Comparison of ENCODE assay signal across 9 cellular contexts in the genomic region with DNA sequence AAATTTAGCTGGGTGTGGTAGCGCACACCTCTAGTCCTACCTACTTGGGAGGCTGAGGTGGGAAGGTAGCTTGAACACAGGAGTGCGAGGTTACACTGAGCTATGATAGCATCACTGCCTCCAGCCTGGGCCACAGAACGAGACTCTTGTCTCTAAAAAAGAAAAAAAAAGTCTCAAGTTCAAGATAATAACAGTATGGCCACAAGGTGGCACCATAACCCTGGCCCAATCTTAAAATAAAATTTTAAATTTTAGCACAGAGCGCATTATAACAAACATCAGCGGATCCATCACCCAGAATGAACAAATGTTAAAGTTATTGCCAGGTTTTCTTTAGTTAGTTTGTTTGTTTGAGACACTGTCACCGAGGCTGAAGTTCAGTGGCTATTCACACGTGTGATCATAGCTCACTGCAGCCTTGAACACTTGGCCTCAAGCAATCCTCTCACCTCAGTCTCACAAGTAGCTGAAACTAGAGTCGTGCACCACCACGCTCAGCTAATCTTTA. TPM values are rescaled to one million over a fixed set of nuclear protein-coding genes. Genes with fewer than 3 reads are reported as not detected.
DNase-seq lines count a peak whose midpoint lies in the region; ATAC-seq and TF ChIP-seq lines count a peak whose summit lies in the region.
"Had no signal": no experiment of that assay in that cellular context is flagged by ENCODE, and none has a peak within 500 bp of the region (broad histone marks: within the 10 kb centered on the region; RNA-seq: fewer than 3 reads in every experiment).

No MANE protein-coding gene starts in this region.

- no peak for DNase-seq in Caco-2
- no peak for DNase-seq in HFF-Myc (ENCODE audit: extremely low read depth, low read depth)
- no peak for DNase-seq in dorsolateral prefrontal cortex
- DNase-seq in osteocyte (ENCODE audit: extremely low spot score, unreplicated experiment) = no peak
- DNase-seq in mucosa of gallbladder (ENCODE audit: low spot score) = no peak
- no peak for DNase-seq in stimulated activated effector memory CD8-positive, alpha-beta T cell treated with anti-CD3 and anti-CD28 coated beads, Interleukin-12 subunit alpha, Interleukin-12 subunit beta, amount 100 ng/mL, for 72 hours (ENCODE audit: low spot score in 2 of 2)
- DNase-seq in DMS153 treated with DMSO at 0.1 percent for 48 hours (lab: John Stamatoyannopoulos, UW; ENCODE audit: unreplicated experiment) = no peak

- peaks cover 2% of the 10 kb centered on the region for H3K36me3 Mint-ChIP-seq in Caco-2 (ENCODE audit: insufficient read depth, unreplicated experiment)
- H3K36me3 Mint-ChIP-seq in osteocyte (ENCODE audit: unreplicated experiment) = peaks cover 5% of the 10 kb centered on the region
- peaks cover 10% of the 10 kb centered on the region for H3K36me3 Mint-ChIP-seq in stimulated activated effector memory CD8-positive, alpha-beta T cell treated with anti-CD3 and anti-CD28 coated beads, Interleukin-12 subunit alpha, Interleukin-12 subunit beta, amount 100 ng/mL, for 72 hours

- peak; percentile 52 to 65 for TF ChIP-seq CTCF in Caco-2 (IDR thresholded peaks at IDR 0.05; ENCODE audit: insufficient read depth in 1 of 2, low read depth in 1 of 2, low read length in 1 of 2, severe bottlenecking in 1 of 2, unreplicated experiment in 1 of 2)
- peak; percentile 60 for TF ChIP-seq CTCF in HFF-Myc (IDR thresholded peaks at IDR 0.05; ENCODE audit: low read depth, low read length, missing control alignments)
- peak; percentile 62 to 94 (median 81) for TF ChIP-seq CTCF in dorsolateral prefrontal cortex (IDR thresholded peaks at IDR 0.05 in 54 of 56, conservative IDR thresholded peaks at IDR 0.05 in 2 of 56; ENCODE audit: low read depth in 1 of 56, partially characterized antibody in 56 of 56)
- peak; percentile 77 for TF ChIP-seq CTCF in osteocyte (IDR thresholded peaks at IDR 0.05)

- intact Hi-C loops in Caco-2 (cut with micrococcal nuclease; ENCODE audit: unreplicated experiment) = loop anchor here (1.0 kb wide), 1 partner anchor 43 kb away; no protein-coding TSS in a partner anchor
- intact Hi-C loops in dorsolateral prefrontal cortex (cut with DNase I) = loop anchor here in 1 of 2 donors (5.0 kb wide), 1 partner anchor 41 kb away; no protein-coding TSS in a partner anchor

- no peak overlapping the region for H3K27ac ChIP-seq in dorsolateral prefrontal cortex

- H3K9me3 ChIP-seq in Caco-2 = no peaks in the 10 kb centered on the region

- H3K27me3 ChIP-seq in Caco-2 (replicated peaks; ENCODE audit: control insufficient read depth, insufficient read depth, low read length) (no peaks in the 10 kb centered on the region; the same call in 1 of the 2 replicates), dorsolateral prefrontal cortex (peaks cover 0 to 32% (median 17%) of the 10 kb centered on the region in 45 donors)

- CTCF ChIA-PET in Caco-2 (lab: Charles Lee) = interaction anchor here (0.6 to 3.4 kb wide), 6 partner anchors 8 to 298 kb away, joined by 3 to 36 read pairs (median 4); no protein-coding TSS in a partner anchor

- no peak overlapping the region for H3K4me3 Mint-ChIP-seq in Caco-2 (ENCODE audit: unreplicated experiment)
- H3K4me3 Mint-ChIP-seq in osteocyte (ENCODE audit: unreplicated experiment) = no peak overlapping the region
- no peak overlapping the region for H3K4me3 Mint-ChIP-seq in stimulated activated effector memory CD8-positive, alpha-beta T cell treated with anti-CD3 and anti-CD28 coated beads, Interleukin-12 subunit alpha, Interleukin-12 subunit beta, amount 100 ng/mL, for 72 hours

- no peak overlapping the region for H3K4me3 ChIP-seq in Caco-2 (ENCODE audit: low read depth, low read length)
- H3K4me3 ChIP-seq in HFF-Myc (replicated peaks; ENCODE audit: low read depth, low read length) = no peak overlapping the region
- no peak overlapping the region for H3K4me3 ChIP-seq in dorsolateral prefrontal cortex

- H3K4me1 Mint-ChIP-seq in Caco-2 (ENCODE audit: low read depth, unreplicated experiment) = peaks cover 6% of the 10 kb centered on the region
- peaks cover 14% of the 10 kb centered on the region for H3K4me1 Mint-ChIP-seq in osteocyte (ENCODE audit: unreplicated experiment)
- peaks cover 28% of the 10 kb centered on the region for H3K4me1 Mint-ChIP-seq in stimulated activated effector memory CD8-positive, alpha-beta T cell treated with anti-CD3 and anti-CD28 coated beads, Interleukin-12 subunit alpha, Interleukin-12 subunit beta, amount 100 ng/mL, for 72 hours

- POLR2A ChIA-PET in Caco-2 (lab: Charles Lee) = no interaction called here

- H3K9me3 Mint-ChIP-seq in Caco-2 (ENCODE audit: unreplicated experiment) (no peaks in the 10 kb centered on the region), osteocyte (ENCODE audit: unreplicated experiment) (no peaks in the 10 kb centered on the region)
- H3K9me3 Mint-ChIP-seq in stimulated activated effector memory CD8-positive, alpha-beta T cell treated with anti-CD3 and anti-CD28 coated beads, Interleukin-12 subunit alpha, Interleukin-12 subunit beta, amount 100 ng/mL, for 72 hours = no peaks in the 10 kb centered on the region

- 0 out of 3 replicates have a peak, but pooled peaks have one; percentile 9 for ATAC-seq in SK-N-SH treated with all-trans-retinoic acid at 6 μM for 48 hours
- no peak for ATAC-seq in stimulated activated effector memory CD8-positive, alpha-beta T cell treated with anti-CD3 and anti-CD28 coated beads, Interleukin-12 subunit alpha, Interleukin-12 subunit beta, amount 100 ng/mL, for 72 hours

- H3K27ac Mint-ChIP-seq in Caco-2 (ENCODE audit: unreplicated experiment) (no peak overlapping the region), osteocyte (ENCODE audit: unreplicated experiment) (no peak overlapping the region)
- H3K27ac Mint-ChIP-seq in stimulated activated effector memory CD8-positive, alpha-beta T cell treated with anti-CD3 and anti-CD28 coated beads, Interleukin-12 subunit alpha, Interleukin-12 subunit beta, amount 100 ng/mL, for 72 hours = no peak overlapping the region

- H3K27me3 Mint-ChIP-seq in Caco-2 (ENCODE audit: insufficient read depth, unreplicated experiment) (peaks cover 11% of the 10 kb centered on the region), osteocyte (ENCODE audit: unreplicated experiment) (peaks cover 27% of the 10 kb centered on the region)

- no TSS peak for BruUV-seq in Caco-2 (replicated peaks; lab: Mats Ljungman, UMichigan)

- H3K36me3 ChIP-seq in Caco-2 (ENCODE audit: control insufficient read depth, insufficient read depth, low read length) = no peaks in the 10 kb centered on the region

- no peaks in the 10 kb centered on the region for H3K4me1 ChIP-seq in Caco-2

TF ChIP-seq in SK-N-SH treated with all-trans-retinoic acid at 6 μM for 48 hours, 23 proteins besides CTCF, POLR2A, EP300 and RAD21:
- TF ChIP-seq ZNF8 (CRISPR knock-in tag; IDR thresholded peaks at IDR 0.05) (no peak), ZNF565 (CRISPR knock-in tag; conservative IDR thresholded peaks at IDR 0.05; ENCODE audit: low read depth) (no peak), ZFP3 (CRISPR knock-in tag; IDR thresholded peaks at IDR 0.05) (no peak), RARB (CRISPR knock-in tag; IDR thresholded peaks at IDR 0.05) (no peak), GLIS3 (CRISPR knock-in tag; IDR thresholded peaks at IDR 0.05) (no peak), ZC3H10 (CRISPR knock-in tag; IDR thresholded peaks at IDR 0.05) (no peak), TOX (CRISPR knock-in tag; IDR thresholded peaks at IDR 0.05; ENCODE audit: borderline replicate concordance) (no peak), ZFP30 (CRISPR knock-in tag; IDR thresholded peaks at IDR 0.05) (no peak), ARNTL (CRISPR knock-in tag; IDR thresholded peaks at IDR 0.05; ENCODE audit: borderline replicate concordance, low read depth) (no peak), PPARA (CRISPR knock-in tag; IDR thresholded peaks at IDR 0.05; ENCODE audit: borderline replicate concordance) (no peak), ESRRG (CRISPR knock-in tag; IDR thresholded peaks at IDR 0.05) (no peak), BACH2 (CRISPR knock-in tag; IDR thresholded peaks at IDR 0.05; ENCODE audit: borderline replicate concordance) (no peak), CSDC2 (CRISPR knock-in tag; IDR thresholded peaks at IDR 0.05) (no peak)
- TF ChIP-seq, protein P1, sequence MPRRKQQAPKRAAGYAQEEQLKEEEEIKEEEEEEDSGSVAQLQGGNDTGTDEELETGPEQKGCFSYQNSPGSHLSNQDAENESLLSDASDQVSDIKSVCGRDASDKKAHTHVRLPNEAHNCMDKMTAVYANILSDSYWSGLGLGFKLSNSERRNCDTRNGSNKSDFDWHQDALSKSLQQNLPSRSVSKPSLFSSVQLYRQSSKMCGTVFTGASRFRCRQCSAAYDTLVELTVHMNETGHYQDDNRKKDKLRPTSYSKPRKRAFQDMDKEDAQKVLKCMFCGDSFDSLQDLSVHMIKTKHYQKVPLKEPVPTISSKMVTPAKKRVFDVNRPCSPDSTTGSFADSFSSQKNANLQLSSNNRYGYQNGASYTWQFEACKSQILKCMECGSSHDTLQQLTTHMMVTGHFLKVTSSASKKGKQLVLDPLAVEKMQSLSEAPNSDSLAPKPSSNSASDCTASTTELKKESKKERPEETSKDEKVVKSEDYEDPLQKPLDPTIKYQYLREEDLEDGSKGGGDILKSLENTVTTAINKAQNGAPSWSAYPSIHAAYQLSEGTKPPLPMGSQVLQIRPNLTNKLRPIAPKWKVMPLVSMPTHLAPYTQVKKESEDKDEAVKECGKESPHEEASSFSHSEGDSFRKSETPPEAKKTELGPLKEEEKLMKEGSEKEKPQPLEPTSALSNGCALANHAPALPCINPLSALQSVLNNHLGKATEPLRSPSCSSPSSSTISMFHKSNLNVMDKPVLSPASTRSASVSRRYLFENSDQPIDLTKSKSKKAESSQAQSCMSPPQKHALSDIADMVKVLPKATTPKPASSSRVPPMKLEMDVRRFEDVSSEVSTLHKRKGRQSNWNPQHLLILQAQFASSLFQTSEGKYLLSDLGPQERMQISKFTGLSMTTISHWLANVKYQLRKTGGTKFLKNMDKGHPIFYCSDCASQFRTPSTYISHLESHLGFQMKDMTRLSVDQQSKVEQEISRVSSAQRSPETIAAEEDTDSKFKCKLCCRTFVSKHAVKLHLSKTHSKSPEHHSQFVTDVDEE (CRISPR knock-in tag; IDR thresholded peaks at IDR 0.05) = no peak
TF ChIP-seq in SK-N-SH treated with all-trans-retinoic acid at 6 μM for 48 hours: peak in this region for 0.

RNA-seq across cellular contexts. Expression of a gene that starts 2.9 kb away (rescaled TPM):
- not detected in 2 replicates for total RNA-seq in Caco-2 (2022)
- 1 to 10 TPM; 1.0 to 7.2 (median 3.3) TPM for total RNA-seq in dorsolateral prefrontal cortex
- total RNA-seq in osteocyte = 0.16 TPM in 1 of 2 replicates, not detected in the other
- not detected for total RNA-seq in mucosa of gallbladder
- total RNA-seq: T-helper 2 cell treated with Interferon-gamma antibody and Interleukin-4, amounts not matched to agents 100 ng/mL and 5 ng/mL, for 36 hours had no signal

RNA-seq across cellular contexts. Expression of a gene that starts 17.7 kb away (rescaled TPM):
- total RNA-seq in Caco-2 (2022) (23.0 and 24.0 TPM in 2 replicates), dorsolateral prefrontal cortex (100 to 1,000 TPM in 107 of 120 experiments, 10 to 100 TPM in 13; 50.1 to 208 (median 129) TPM), osteocyte (547 and 561 TPM in 2 replicates), mucosa of gallbladder (154 TPM)
